26 cellular contexts compared by ENCODE assay signal in the genomic region with DNA sequence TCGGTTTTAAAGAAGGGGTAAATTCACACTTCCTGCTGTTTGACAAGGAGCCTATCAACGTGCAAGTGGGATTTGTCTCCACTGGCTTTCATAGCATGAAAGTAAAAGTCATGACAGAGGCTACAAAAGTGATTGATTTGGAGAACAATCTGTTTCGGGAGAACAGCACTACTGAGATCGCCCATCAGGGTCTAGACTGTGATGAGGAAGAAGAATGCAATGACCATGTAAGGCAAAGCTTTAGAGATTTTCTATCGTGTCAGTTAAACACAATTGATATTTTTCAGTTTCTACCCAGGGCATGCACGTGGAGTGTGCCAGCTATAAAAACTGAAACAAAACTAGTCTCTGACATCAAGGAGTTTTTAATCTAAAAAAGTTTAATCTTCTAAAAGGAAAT. TPM values are rescaled to one million over a fixed set of nuclear protein-coding genes. Genes with fewer than 3 reads are reported as not detected.
DNase-seq lines count a peak whose midpoint lies in the region; ATAC-seq, FAIRE-seq and TF ChIP-seq lines count a peak whose summit lies in the region.
"Had no signal": no experiment of that assay in that cellular context is flagged by ENCODE, and none has a peak within 500 bp of the region (broad histone marks: within the 10 kb centered on the region; RNA-seq: fewer than 3 reads in every experiment).

No MANE protein-coding gene starts in this region.

- peak overlapping the region; percentile 8 for H3K9ac ChIP-seq in OCI-LY3 (ENCODE audit: low read length)
- no peak overlapping the region for H3K9ac ChIP-seq in K562 (ENCODE audit: insufficient read depth in 1 of 2, low read depth in 2 of 2, low read length in 2 of 2)
- H3K9ac ChIP-seq: SK-N-SH had no signal

- no peaks in the 10 kb centered on the region for H4K20me1 ChIP-seq in OCI-LY3 (ENCODE audit: insufficient read depth, low read length)
- H4K20me1 ChIP-seq in K562 (replicated peaks; ENCODE audit: control insufficient read depth, insufficient read depth, low read length) = no peaks in the 10 kb centered on the region; the same call in 1 of the 2 replicates

- ATAC-seq in activated naive CD8-positive, alpha-beta T cell treated with anti-CD3 and anti-CD28 coated beads, Interleukin-2, amount 10 ng/mL, durations not matched to agents 7 days and 5 days (ENCODE audit: low read depth) = no peak
- ATAC-seq in activated naive CD8-positive, alpha-beta T cell treated with anti-CD3 and anti-CD28 coated beads, Interleukin-2, amount 50 U/mL, for 24 hours = no peak
- no peak for ATAC-seq in K562
- ATAC-seq: heart right ventricle; left lung; naive thymus-derived CD4-positive, alpha-beta T cell had no signal

- peaks cover 12% of the 10 kb centered on the region for H3K4me1 ChIP-seq in OCI-LY3 (ENCODE audit: low read length)
- H3K4me1 ChIP-seq in K562 (replicated peaks in 1 of 2; ENCODE audit: control insufficient read depth in 2 of 2, insufficient read depth in 2 of 2, low read length in 2 of 2) = no peaks in the 10 kb centered on the region
- H3K4me1 ChIP-seq: HAP-1, heart right ventricle, left lung, right atrium auricular region had no signal

- DNase-seq in activated naive CD8-positive, alpha-beta T cell treated with anti-CD3 and anti-CD28 coated beads, Interleukin-2, amount 10 ng/mL, durations not matched to agents 7 days and 5 days = no peak
- no peak for DNase-seq in activated naive CD8-positive, alpha-beta T cell treated with anti-CD3 and anti-CD28 coated beads, Interleukin-2, amount 50 U/mL, for 24 hours
- DNase-seq in K562 (ENCODE audit: extremely low read depth in 1 of 4, low spot score in 3 of 4) (no peak), urothelium cell line (ENCODE audit: low spot score) (no peak), kidney glomerular epithelial cell (lab: John Stamatoyannopoulos, UW) (no peak), NCI-H510A (lab: John Stamatoyannopoulos, UW) (no peak)
- DNase-seq: activated gamma-delta T cell; amygdala; heart right ventricle; left lung; MM.1S; naive thymus-derived CD4-positive, alpha-beta T cell; NCI-H1436; NCI-H524; ovary; SK-N-SH; WERI-Rb-1 had no signal

- peak overlapping the region; percentile 60 for H3K4me3 ChIP-seq in OCI-LY3 (ENCODE audit: low read length)
- no peak overlapping the region for H3K4me3 ChIP-seq in K562
- H3K4me3 ChIP-seq: coronary artery, HAP-1, heart right ventricle, left lung, ovary, right atrium auricular region had no signal

- H3K36me3 Mint-ChIP-seq in activated naive CD8-positive, alpha-beta T cell treated with anti-CD3 and anti-CD28 coated beads, Interleukin-2, amount 10 ng/mL, durations not matched to agents 7 days and 5 days = peaks cover 13% of the 10 kb centered on the region
- H3K36me3 Mint-ChIP-seq in activated naive CD8-positive, alpha-beta T cell treated with anti-CD3 and anti-CD28 coated beads, Interleukin-2, amount 50 U/mL, for 24 hours (ENCODE audit: low read depth) = no peaks in the 10 kb centered on the region
- H3K36me3 Mint-ChIP-seq: CD14-positive monocyte had no signal

- 0% methylated on average over 6 of the region's 6 CpGs for WGBS in K562 (ENCODE audit: insufficient coverage, low coverage, missing lambda C conversion rate)

- POLR2A ChIA-PET in activated naive CD8-positive, alpha-beta T cell treated with anti-CD3 and anti-CD28 coated beads, Interleukin-2, amount 10 ng/mL, durations not matched to agents 7 days and 5 days (lab: Charles Lee) = interaction anchor here (1.1 to 2.3 kb wide), 3 partner anchors 116 to 124 kb away, joined by 4 to 7 read pairs (median 5); partner anchors contain the start of gene LIF
- POLR2A ChIA-PET in K562 (lab: Yijun Ruan, JAX) = no interaction called here

- no peak for TF ChIP-seq CTCF in OCI-LY3 (IDR thresholded peaks at IDR 0.05; ENCODE audit: low read depth, low read length)
- TF ChIP-seq CTCF in K562 (IDR thresholded peaks at IDR 0.05 in 2 of 3, conservative IDR thresholded peaks at IDR 0.05 in 1 of 3; ENCODE audit: insufficient read depth in 2 of 3, low read depth in 1 of 3, low read length in 3 of 3) = no peak

- H3K79me2 ChIP-seq in OCI-LY3 (ENCODE audit: low read length) = no peaks in the 10 kb centered on the region
- no peaks in the 10 kb centered on the region for H3K79me2 ChIP-seq in K562 (ENCODE audit: control insufficient read depth, insufficient read depth, low read length)

- no peaks in the 10 kb centered on the region for H3K36me3 ChIP-seq in OCI-LY3 (replicated peaks; ENCODE audit: low read depth, low read length)
- H3K36me3 ChIP-seq in K562 (ENCODE audit: control insufficient read depth, insufficient read depth, low read length) = no peaks in the 10 kb centered on the region
- H3K36me3 ChIP-seq: HAP-1, heart right ventricle, left lung, ovary, right atrium auricular region, WERI-Rb-1 had no signal

- intact Hi-C loops in K562 (cut with micrococcal nuclease) = no loop called here

- no peak for TF ChIP-seq RAD21 in K562 (CRISPR knock-in tag; conservative IDR thresholded peaks at IDR 0.05 in 1 of 2, IDR thresholded peaks at IDR 0.05 in 1 of 2)

- H2AFZ ChIP-seq in OCI-LY3 (ENCODE audit: low read depth, low read length) (peak overlapping the region; percentile 50; the same call in 1 of the 2 replicates), K562 (ENCODE audit: low read depth, low read length) (no peak overlapping the region)

- in situ Hi-C loops in K562 (cut with MboI) = loop anchor here (25.0 kb wide), 2 partner anchors 265 to 365 kb away; partner anchors contain the start of genes RNF215 and SEC14L2

- H3K27ac ChIP-seq in OCI-LY3 (ENCODE audit: low read length) (no peak overlapping the region), K562 (ENCODE audit: extremely low read depth, low read depth, low read length) (no peak overlapping the region)
- H3K27ac ChIP-seq: coronary artery, heart right ventricle, left lung, ovary, right atrium auricular region, WERI-Rb-1 had no signal

- TF ChIP-seq POLR2A in K562 (conservative IDR thresholded peaks at IDR 0.05) = no peak

- H3K4me2 ChIP-seq in OCI-LY3 (ENCODE audit: low read length) = peak overlapping the region; percentile 67
- no peak overlapping the region for H3K4me2 ChIP-seq in K562 (ENCODE audit: insufficient read depth, low read length)
- H3K4me2 ChIP-seq: SK-N-SH had no signal

- H3K27me3 ChIP-seq in OCI-LY3 (ENCODE audit: low read depth, low read length) = peaks cover 6% of the 10 kb centered on the region; the same call in 1 of the 2 replicates
- H3K27me3 ChIP-seq in K562 (ENCODE audit: control insufficient read depth in 2 of 2, insufficient read depth in 2 of 2, low read length in 2 of 2) = peaks cover 0 to 6% of the 10 kb centered on the region in 2 experiments; a peak in 3 of 5 replicates
- H3K27me3 ChIP-seq: left lung, ovary, right atrium auricular region had no signal

- no peaks in the 10 kb centered on the region for H3K9me1 ChIP-seq in K562 (ENCODE audit: control insufficient read depth, insufficient read depth, low read length)

- H3K9me3 ChIP-seq in OCI-LY3 (ENCODE audit: insufficient read depth, low read length) = no peaks in the 10 kb centered on the region
- H3K9me3 ChIP-seq in K562 (replicated peaks; ENCODE audit: control insufficient read depth, insufficient read depth, low read depth, low read length) = no peaks in the 10 kb centered on the region
- H3K9me3 ChIP-seq: HAP-1, heart right ventricle, left lung, ovary, right atrium auricular region, SK-N-SH had no signal

- TF ChIP-seq EP300 in K562 (IDR thresholded peaks at IDR 0.05; ENCODE audit: low read length) = no peak

- no TSS peak for BruUV-seq in K562 (replicated peaks; lab: Mats Ljungman, UMichigan)

- peaks cover 4% of the 10 kb centered on the region for H3K9me3 Mint-ChIP-seq in activated naive CD8-positive, alpha-beta T cell treated with anti-CD3 and anti-CD28 coated beads, Interleukin-2, amount 10 ng/mL, durations not matched to agents 7 days and 5 days
- no peaks in the 10 kb centered on the region for H3K9me3 Mint-ChIP-seq in activated naive CD8-positive, alpha-beta T cell treated with anti-CD3 and anti-CD28 coated beads, Interleukin-2, amount 50 U/mL, for 24 hours

- peaks cover 27% of the 10 kb centered on the region for H3K4me1 Mint-ChIP-seq in activated naive CD8-positive, alpha-beta T cell treated with anti-CD3 and anti-CD28 coated beads, Interleukin-2, amount 10 ng/mL, durations not matched to agents 7 days and 5 days
- peaks cover 14% of the 10 kb centered on the region for H3K4me1 Mint-ChIP-seq in activated naive CD8-positive, alpha-beta T cell treated with anti-CD3 and anti-CD28 coated beads, Interleukin-2, amount 50 U/mL, for 24 hours
- H3K4me1 Mint-ChIP-seq: CD14-positive monocyte had no signal

- CTCF ChIA-PET in K562 (lab: Yijun Ruan, JAX; ENCODE audit: low intra/inter-chr PET ratio) = no interaction called here

- peak overlapping the region; percentile 13 for H3K27ac Mint-ChIP-seq in activated naive CD8-positive, alpha-beta T cell treated with anti-CD3 and anti-CD28 coated beads, Interleukin-2, amount 10 ng/mL, durations not matched to agents 7 days and 5 days
- H3K27ac Mint-ChIP-seq in activated naive CD8-positive, alpha-beta T cell treated with anti-CD3 and anti-CD28 coated beads, Interleukin-2, amount 50 U/mL, for 24 hours = no peak overlapping the region
- H3K27ac Mint-ChIP-seq: CD14-positive monocyte had no signal

- H3K27me3 Mint-ChIP-seq in activated naive CD8-positive, alpha-beta T cell treated with anti-CD3 and anti-CD28 coated beads, Interleukin-2, amount 10 ng/mL, durations not matched to agents 7 days and 5 days = no peaks in the 10 kb centered on the region
- H3K27me3 Mint-ChIP-seq in activated naive CD8-positive, alpha-beta T cell treated with anti-CD3 and anti-CD28 coated beads, Interleukin-2, amount 50 U/mL, for 24 hours = peaks cover 5% of the 10 kb centered on the region
- H3K27me3 Mint-ChIP-seq: naive thymus-derived CD4-positive, alpha-beta T cell had no signal

- FAIRE-seq in K562 (lab: Jason Lieb, UNC) (no peak), urothelium cell line (lab: Jason Lieb, UNC) (peak; percentile 72)
- FAIRE-seq: D721Med, endometrium, GM18507 had no signal

- peak overlapping the region; percentile 37 for H3K4me3 Mint-ChIP-seq in activated naive CD8-positive, alpha-beta T cell treated with anti-CD3 and anti-CD28 coated beads, Interleukin-2, amount 10 ng/mL, durations not matched to agents 7 days and 5 days
- no peak overlapping the region for H3K4me3 Mint-ChIP-seq in activated naive CD8-positive, alpha-beta T cell treated with anti-CD3 and anti-CD28 coated beads, Interleukin-2, amount 50 U/mL, for 24 hours
- H3K4me3 Mint-ChIP-seq: CD14-positive monocyte had no signal

RNA-seq across cellular contexts. Expression of gene HORMAD2, which starts 41.7 kb away (rescaled TPM):
- total RNA-seq in activated naive CD8-positive, alpha-beta T cell treated with anti-CD3 and anti-CD28 coated beads, Interleukin-2, amount 10 ng/mL, durations not matched to agents 7 days and 5 days = under 1 TPM in 1 of 2 experiments, not detected in 1; 0.14 TPM
- total RNA-seq in K562 (2011; cell fraction: chromatin; rRNA removed; ENCODE audit: low replicate concordance) = not detected in 2 replicates
- not detected in 2 replicates for total RNA-seq in K562 (2011; cell fraction: nucleolus; rRNA removed)
- not detected in 2 replicates for total RNA-seq in K562 (2011; cell fraction: nucleoplasm; rRNA removed)
- total RNA-seq in K562 (2014; rRNA removed) (not detected in 2 replicates), K562 (2014; rRNA removed; fragmentation: Illumina TruSeq; extraction: Trizol) (not detected in 2 replicates), K562 (2015; rRNA removed; fragmentation: Illumina TruSeq; extraction: Trizol) (not detected in 2 replicates), K562 (2021) (not detected in 2 replicates)
- polyA plus RNA-seq in K562 (2011; rRNA removed) (not detected in 2 replicates), K562 (2014; fragmentation: Illumina TruSeq; extraction: Trizol) (not detected in 2 replicates), K562 (2014; fragmentation: Nextera tagmentation; extraction: Ambion mirVana) (not detected), K562 (2014; rRNA removed) (not detected in 2 replicates)
- not detected in 2 replicates for polyA plus RNA-seq in K562 (2011; cell fraction: cytosol; rRNA removed)
- not detected in 2 replicates for polyA plus RNA-seq in K562 (2011; cell fraction: nucleus; rRNA removed)
- not detected in 2 replicates for polyA plus RNA-seq in K562 (2012)
- polyA minus RNA-seq in K562 (2011; rRNA and poly(A)+ RNA removed) = not detected in 2 replicates
- polyA minus RNA-seq in K562 (2011; cell fraction: cytosol; rRNA and poly(A)+ RNA removed) = not detected in 2 replicates
- not detected in 2 replicates for polyA minus RNA-seq in K562 (2011; cell fraction: nucleus; rRNA and poly(A)+ RNA removed)
- total RNA-seq: heart right ventricle, ovary, right atrium auricular region, ureter had no signal
- polyA plus RNA-seq: CD14-positive monocyte; heart right ventricle; naive thymus-derived CD4-positive, alpha-beta T cell; ovary; SK-N-SH had no signal
